7 cellular contexts compared by ENCODE assay signal in the genomic region with DNA sequence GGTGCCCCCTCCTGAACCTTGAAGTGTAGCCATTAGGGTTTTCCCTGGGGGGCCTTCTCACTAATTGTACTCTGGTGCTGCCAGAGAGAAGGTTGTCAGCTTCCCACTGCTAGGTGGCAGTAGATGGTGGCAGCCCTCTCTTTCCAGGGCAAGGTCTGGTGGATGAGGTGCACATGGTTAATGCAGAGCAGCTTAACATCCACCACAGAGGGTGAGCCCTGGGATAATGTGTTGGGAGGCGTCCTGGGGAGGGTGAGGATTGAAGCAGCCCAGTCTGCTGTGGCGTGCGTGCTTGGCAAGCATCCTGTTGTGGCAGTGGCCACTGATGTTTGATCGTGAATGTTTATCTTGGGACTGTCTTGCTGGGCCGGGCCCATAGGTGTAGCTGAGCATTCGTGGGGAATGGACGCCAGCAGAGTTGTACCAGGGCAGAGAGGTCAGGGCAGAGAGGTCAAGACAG. TPM values are rescaled to one million over a fixed set of nuclear protein-coding genes. Genes with fewer than 3 reads are reported as not detected.
DNase-seq lines count a peak whose midpoint lies in the region; ATAC-seq lines count a peak whose summit lies in the region.

No MANE protein-coding gene starts in this region.

- H3K4me1 ChIP-seq in right cardiac atrium (ENCODE audit: control insufficient read depth, insufficient read depth, low read length), result peaks cover 58% of the 10 kb centered on the region

- no peaks in the 10 kb centered on the region for H3K27me3 Mint-ChIP-seq in activated T-helper 17 cell treated with anti-CD3 and anti-CD28 coated beads, Interleukin-2, amount 50 U/mL, for 72 hours
- H3K27me3 Mint-ChIP-seq in stimulated activated naive CD8-positive, alpha-beta T cell treated with anti-CD3 and anti-CD28 coated beads, Interleukin-15, amount 100 ng/mL, for 72 hours, result no peaks in the 10 kb centered on the region

- H3K27ac Mint-ChIP-seq in activated T-helper 17 cell treated with anti-CD3 and anti-CD28 coated beads, Interleukin-2, amount 50 U/mL, for 72 hours, result peak overlapping the region; percentile 89
- peak overlapping the region; percentile 81 to 93 for H3K27ac Mint-ChIP-seq in stimulated activated naive CD8-positive, alpha-beta T cell treated with anti-CD3 and anti-CD28 coated beads, Interleukin-15, amount 100 ng/mL, for 72 hours

- 21% methylated on average over 7 of the region's 7 CpGs for WGBS in right cardiac atrium

- peaks cover 93% of the 10 kb centered on the region for H3K36me3 Mint-ChIP-seq in activated T-helper 17 cell treated with anti-CD3 and anti-CD28 coated beads, Interleukin-2, amount 50 U/mL, for 72 hours (ENCODE audit: low read depth)

- no peaks in the 10 kb centered on the region for H3K9me3 ChIP-seq in right cardiac atrium (ENCODE audit: control insufficient read depth, low read length)

- no peaks in the 10 kb centered on the region for H3K27me3 ChIP-seq in right cardiac atrium (ENCODE audit: control insufficient read depth, insufficient read depth)

- ATAC-seq in activated T-helper 17 cell treated with anti-CD3 and anti-CD28 coated beads, Interleukin-2, amount 50 U/mL, for 72 hours (replicated peaks), result no peak
- ATAC-seq in right cardiac atrium (no peak), HG03025 (IDR thresholded peaks at IDR 0.05; ENCODE audit: low FRiP score, unreplicated experiment) (no peak), GM19452 (IDR thresholded peaks at IDR 0.05; ENCODE audit: unreplicated experiment) (no peak)
- ATAC-seq in stimulated activated naive CD8-positive, alpha-beta T cell treated with anti-CD3 and anti-CD28 coated beads, Interleukin-15, amount 100 ng/mL, for 72 hours, result no peak

- DNase-seq in HT-29 (ENCODE audit: low spot score) (peak; percentile 48), right cardiac atrium (peak in 2 of 3 donors; percentile 38 to 74), LoVo (ENCODE audit: low spot score) (no peak)
- no peak for DNase-seq in stimulated activated naive CD8-positive, alpha-beta T cell treated with anti-CD3 and anti-CD28 coated beads, Interleukin-15, amount 100 ng/mL, for 72 hours

- H3K4me3 ChIP-seq in right cardiac atrium (ENCODE audit: low read length), result no peak overlapping the region

- peaks cover 61% of the 10 kb centered on the region for H3K4me1 Mint-ChIP-seq in activated T-helper 17 cell treated with anti-CD3 and anti-CD28 coated beads, Interleukin-2, amount 50 U/mL, for 72 hours
- H3K4me1 Mint-ChIP-seq in stimulated activated naive CD8-positive, alpha-beta T cell treated with anti-CD3 and anti-CD28 coated beads, Interleukin-15, amount 100 ng/mL, for 72 hours, result peaks cover 90% of the 10 kb centered on the region

- H3K9me3 Mint-ChIP-seq in activated T-helper 17 cell treated with anti-CD3 and anti-CD28 coated beads, Interleukin-2, amount 50 U/mL, for 72 hours, result no peaks in the 10 kb centered on the region
- no peaks in the 10 kb centered on the region for H3K9me3 Mint-ChIP-seq in stimulated activated naive CD8-positive, alpha-beta T cell treated with anti-CD3 and anti-CD28 coated beads, Interleukin-15, amount 100 ng/mL, for 72 hours

- H3K27ac ChIP-seq in right cardiac atrium (ENCODE audit: low read length), result peak overlapping the region; percentile 83

- H3K4me3 Mint-ChIP-seq in activated T-helper 17 cell treated with anti-CD3 and anti-CD28 coated beads, Interleukin-2, amount 50 U/mL, for 72 hours, result peak overlapping the region; percentile 94
- H3K4me3 Mint-ChIP-seq in stimulated activated naive CD8-positive, alpha-beta T cell treated with anti-CD3 and anti-CD28 coated beads, Interleukin-15, amount 100 ng/mL, for 72 hours, result peak overlapping the region; percentile 86 to 100

- intact Hi-C loops in right cardiac atrium (cut with DNase I), result loop anchor here in 3 of 4 donors (5.0 kb wide), 2 partner anchors 53 to 143 kb away; a partner anchor contains a TSS

RNA-seq across cellular contexts. Expression of a gene that starts 5.8 kb away (rescaled TPM):
- 258 and 264 TPM in 2 replicates for total RNA-seq in HT-29 (2014; rRNA removed; shearing (Covaris generic))
- total RNA-seq in activated T-helper 17 cell treated with anti-CD3 and anti-CD28 coated beads, Interleukin-2, amount 50 U/mL, for 72 hours, result 10 to 100 TPM; 78.1 to 86.8 TPM
- 10 to 100 TPM; 55.9 to 75.2 (median 58.1) TPM for total RNA-seq in right cardiac atrium
- polyA plus RNA-seq in right cardiac atrium, result 52.3 TPM

RNA-seq across cellular contexts. Expression of a gene that starts 26.8 kb away (rescaled TPM):
- total RNA-seq in HT-29 (2014; rRNA removed; shearing (Covaris generic)), result 36.0 and 51.3 TPM in 2 replicates
- 10 to 100 TPM; 29.0 to 31.3 TPM for total RNA-seq in activated T-helper 17 cell treated with anti-CD3 and anti-CD28 coated beads, Interleukin-2, amount 50 U/mL, for 72 hours
- 10 to 100 TPM; 14.4 to 17.0 (median 15.2) TPM for total RNA-seq in right cardiac atrium
- polyA plus RNA-seq in right cardiac atrium, result 25.3 TPM

RNA-seq across cellular contexts. Expression of a gene that starts 29.5 kb away (rescaled TPM):
- 15.8 TPM in 2 replicates for total RNA-seq in HT-29 (2014; rRNA removed; shearing (Covaris generic))
- total RNA-seq in activated T-helper 17 cell treated with anti-CD3 and anti-CD28 coated beads, Interleukin-2, amount 50 U/mL, for 72 hours, result 1 to 10 TPM in 1 of 2 donors, not detected in 1; 5.7 TPM
- 1 to 10 TPM in 3 of 4 donors, under 1 TPM in 1; 0.71 to 3.1 (median 1.5) TPM for total RNA-seq in right cardiac atrium
- polyA plus RNA-seq in right cardiac atrium, result 3.7 TPM

RNA-seq across cellular contexts. Expression of a gene that starts 45.4 kb away (rescaled TPM):
- not detected in 2 replicates for total RNA-seq in HT-29 (2014; rRNA removed; shearing (Covaris generic))
- not detected for total RNA-seq in activated T-helper 17 cell treated with anti-CD3 and anti-CD28 coated beads, Interleukin-2, amount 50 U/mL, for 72 hours
- not detected for total RNA-seq in right cardiac atrium
- not detected for polyA plus RNA-seq in right cardiac atrium

RNA-seq across cellular contexts. Expression of a gene that starts 53.8 kb away (rescaled TPM):
- 252 and 361 TPM in 2 replicates for total RNA-seq in HT-29 (2014; rRNA removed; shearing (Covaris generic))
- total RNA-seq in activated T-helper 17 cell treated with anti-CD3 and anti-CD28 coated beads, Interleukin-2, amount 50 U/mL, for 72 hours, result 100 to 1,000 TPM; 171 to 175 TPM
- 10 to 100 TPM; 32.3 to 44.9 (median 39.5) TPM for total RNA-seq in right cardiac atrium
- 27.0 TPM for polyA plus RNA-seq in right cardiac atrium

Comparison
In these comparisons a context has a peak if more than half of its experiments do, and no peak if none do; other contexts are left out.
1. DNase-seq: peak in HT-29 (single experiment) and right cardiac atrium (2 of 3); none in stimulated activated naive CD8-positive, alpha-beta T cell treated with anti-CD3 and anti-CD28 coated beads, Interleukin-15, amount 100 ng/mL, for 72 hours (0 of 2) and LoVo (single experiment).